Comparison of ENCODE assay signal across 26 cellular contexts in genomic region chr2:127255721-127256120, GRCh38. TPM values are rescaled to one million over a fixed set of nuclear protein-coding genes. Genes with fewer than 3 reads are reported as not detected.
DNase-seq lines count a peak whose midpoint lies in the region; ATAC-seq, FAIRE-seq and TF ChIP-seq lines count a peak whose summit lies in the region.
"Had no signal": no experiment of that assay in that cellular context is flagged by ENCODE, and none has a peak within 500 bp of the region (broad histone marks: within the 10 kb centered on the region; RNA-seq: fewer than 3 reads in every experiment).

No MANE protein-coding gene starts in this region.

- WGBS in HepG2 (ENCODE audit: low lambda C conversion rate), result 100% methylated on average over 4 of the region's 6 CpGs
- WGBS in right lobe of liver (ENCODE audit: insufficient coverage, low coverage, low lambda C conversion rate, missing lambda C conversion rate), result 83% methylated on average over 1 of the region's 6 CpGs
- WGBS in tibial nerve, 2 donors, result 80% methylated on average over 5 to 6 of the region's 6 CpGs

- intact Hi-C loops in HepG2 (cut with micrococcal nuclease; ENCODE audit: unreplicated experiment) (no loop called here), right lobe of liver (cut with DNase I) (no loop called here)
- intact Hi-C loops in naive thymus-derived CD4-positive, alpha-beta T cell (cut with micrococcal nuclease), result no loop called here

- H3K4me3 ChIP-seq in HepG2 (replicated peaks in 1 of 3; ENCODE audit: insufficient read depth in 1 of 3, low read depth in 2 of 3, low read length in 3 of 3), result no peak overlapping the region
- no peak overlapping the region for H3K4me3 ChIP-seq in right lobe of liver
- no peak overlapping the region for H3K4me3 ChIP-seq in astrocyte (ENCODE audit: insufficient read depth, low read depth, low read length)
- no peak overlapping the region for H3K4me3 ChIP-seq in naive thymus-derived CD4-positive, alpha-beta T cell (ENCODE audit: low read length)
- no peak overlapping the region for H3K4me3 ChIP-seq in tibial nerve
- H3K4me3 ChIP-seq: A549; BLaER1 treated with 17β-estradiol and CSF1 and Interleukin-3, amounts not matched to agents 10 nM and 100 nM had no signal

- H3K36me3 ChIP-seq in HepG2 (replicated peaks in 1 of 2; ENCODE audit: control insufficient read depth in 1 of 2, insufficient read depth in 2 of 2, low read length in 2 of 2) (peaks cover 24 to 43% of the 10 kb centered on the region in 2 experiments), right lobe of liver (peaks cover 4 to 33% (median 7%) of the 10 kb centered on the region in 4 donors), astrocyte (ENCODE audit: insufficient read depth, low read length) (peaks cover 38% of the 10 kb centered on the region), tibial nerve (peaks cover 0 to 45% (median under 1%) of the 10 kb centered on the region in 3 donors)
- peaks cover 0 to 43% (median 9%) of the 10 kb centered on the region in 3 experiments for H3K36me3 ChIP-seq in naive thymus-derived CD4-positive, alpha-beta T cell (ENCODE audit: control insufficient read depth in 2 of 3, insufficient read depth in 3 of 3, low read length in 3 of 3)

- no peak for FAIRE-seq in HepG2 (lab: Jason Lieb, UNC)
- FAIRE-seq in astrocyte (lab: Jason Lieb, UNC), result no peak
- FAIRE-seq: A549, G401.6 had no signal

- H3K79me2 ChIP-seq in HepG2 (ENCODE audit: insufficient read depth, low read length) (no peaks in the 10 kb centered on the region), astrocyte (ENCODE audit: insufficient read depth, low read length) (no peaks in the 10 kb centered on the region)

- ATAC-seq in HepG2 (peak; percentile 45; the same call in 2 of the 3 replicates), right lobe of liver (no peak), GM21717 (IDR thresholded peaks at IDR 0.05; ENCODE audit: unreplicated experiment) (no peak)
- ATAC-seq in naive thymus-derived CD4-positive, alpha-beta T cell, result no peak
- ATAC-seq: A549, Panc1 had no signal

- H3K9me3 ChIP-seq in HepG2 (ENCODE audit: low read length) (no peaks in the 10 kb centered on the region), right lobe of liver (no peaks in the 10 kb centered on the region), astrocyte (ENCODE audit: insufficient read depth, low read depth, low read length) (no peaks in the 10 kb centered on the region), tibial nerve (no peaks in the 10 kb centered on the region)
- H3K9me3 ChIP-seq in naive thymus-derived CD4-positive, alpha-beta T cell (ENCODE audit: control insufficient read depth in 2 of 3, low read length in 3 of 3), result no peaks in the 10 kb centered on the region
- H3K9me3 ChIP-seq: A549; BLaER1 treated with 17β-estradiol and CSF1 and Interleukin-3, amounts not matched to agents 10 nM and 100 nM; Caco-2 had no signal

- no peaks in the 10 kb centered on the region for H3K27me3 Mint-ChIP-seq in astrocyte (ENCODE audit: low read depth, unreplicated experiment)
- no peaks in the 10 kb centered on the region for H3K27me3 Mint-ChIP-seq in naive thymus-derived CD4-positive, alpha-beta T cell
- H3K27me3 Mint-ChIP-seq: CD4-positive, alpha-beta memory T cell; IgD-negative memory B cell had no signal

- H3K36me3 Mint-ChIP-seq in astrocyte (ENCODE audit: low read depth, unreplicated experiment), result peaks cover 32% of the 10 kb centered on the region
- H3K36me3 Mint-ChIP-seq in naive thymus-derived CD4-positive, alpha-beta T cell, result peaks cover 14 to 53% (median 32%) of the 10 kb centered on the region in 5 donors

- no peak for TF ChIP-seq EP300 in HepG2 (IDR thresholded peaks at IDR 0.05; ENCODE audit: low read depth in 2 of 2, low read length in 2 of 2)
- no peak for TF ChIP-seq EP300 in HepG2 (CRISPR knock-in tag; IDR thresholded peaks at IDR 0.05; ENCODE audit: borderline replicate concordance)
- TF ChIP-seq EP300 in tibial nerve (IDR thresholded peaks at IDR 0.05), result no peak

- no peak overlapping the region for H3K4me2 ChIP-seq in HepG2 (ENCODE audit: low read depth, low read length)
- H3K4me2 ChIP-seq in astrocyte (ENCODE audit: low read length), result no peak overlapping the region
- H3K4me2 ChIP-seq: A549; BLaER1 treated with 17β-estradiol and CSF1 and Interleukin-3, amounts not matched to agents 10 nM and 100 nM; KMS-11 had no signal

- TF ChIP-seq POLR2A in HepG2 (IDR thresholded peaks at IDR 0.05; ENCODE audit: insufficient read depth in 1 of 2, low read depth in 2 of 2, low read length in 2 of 2) (no peak), right lobe of liver (IDR thresholded peaks at IDR 0.05) (no peak), tibial nerve (IDR thresholded peaks at IDR 0.05) (no peak)

- H3K27ac ChIP-seq in HepG2 (ENCODE audit: extremely low read length, insufficient read depth, low read length) (no peak overlapping the region), right lobe of liver (no peak overlapping the region), astrocyte (ENCODE audit: low read depth, low read length) (no peak overlapping the region), tibial nerve (peak overlapping the region in 3 of 4 donors; percentile 32 to 73 (median 64))
- no peak overlapping the region for H3K27ac ChIP-seq in naive thymus-derived CD4-positive, alpha-beta T cell (ENCODE audit: low read depth, low read length)
- H3K27ac ChIP-seq: A549; BLaER1 treated with 17β-estradiol and CSF1 and Interleukin-3, amounts not matched to agents 10 nM and 100 nM; KMS-11; RWPE1 had no signal

- peaks cover 5% of the 10 kb centered on the region; the same call in 1 of the 2 replicates for H3K4me1 ChIP-seq in HepG2 (ENCODE audit: insufficient read depth, low read length)
- no peaks in the 10 kb centered on the region for H3K4me1 ChIP-seq in right lobe of liver
- peaks cover 5% of the 10 kb centered on the region for H3K4me1 ChIP-seq in astrocyte (ENCODE audit: insufficient read depth, low read length)
- no peaks in the 10 kb centered on the region for H3K4me1 ChIP-seq in naive thymus-derived CD4-positive, alpha-beta T cell (ENCODE audit: control insufficient read depth in 2 of 2, insufficient read depth in 2 of 2, low read length in 2 of 2)
- H3K4me1 ChIP-seq in tibial nerve, result peaks cover 0 to 27% (median 8%) of the 10 kb centered on the region in 4 donors
- H3K4me1 ChIP-seq: Caco-2 had no signal

- POLR2A ChIA-PET in HepG2 (lab: Yijun Ruan, JAX), result no interaction called here
- POLR2A ChIA-PET in naive thymus-derived CD4-positive, alpha-beta T cell (lab: Charles Lee), result no interaction called here

- H3K27ac Mint-ChIP-seq in astrocyte (ENCODE audit: unreplicated experiment), result peak overlapping the region; percentile 44
- peak overlapping the region in 5 of 9 donors; percentile 13 to 65 (median 36) for H3K27ac Mint-ChIP-seq in naive thymus-derived CD4-positive, alpha-beta T cell

- no TSS peak for BruUV-seq in HepG2 (replicated peaks; lab: Mats Ljungman, UMichigan)

- TF ChIP-seq CTCF in HepG2 (CRISPR knock-in tag; IDR thresholded peaks at IDR 0.05), result no peak
- TF ChIP-seq CTCF in right lobe of liver (IDR thresholded peaks at IDR 0.05), result no peak
- no peak for TF ChIP-seq CTCF in astrocyte (IDR thresholded peaks at IDR 0.05; ENCODE audit: insufficient read depth, low read depth, low read length)
- TF ChIP-seq CTCF in tibial nerve (IDR thresholded peaks at IDR 0.05), result no peak

- H3K27me3 ChIP-seq in HepG2 (ENCODE audit: control insufficient read depth in 1 of 2, insufficient read depth in 2 of 2, low read length in 2 of 2), result no peaks in the 10 kb centered on the region
- H3K27me3 ChIP-seq in right lobe of liver, result no peaks in the 10 kb centered on the region
- H3K27me3 ChIP-seq in astrocyte (ENCODE audit: insufficient read depth, low read length), result no peaks in the 10 kb centered on the region
- H3K27me3 ChIP-seq in naive thymus-derived CD4-positive, alpha-beta T cell (ENCODE audit: control insufficient read depth in 2 of 2, insufficient read depth in 2 of 2, low read length in 2 of 2), result no peaks in the 10 kb centered on the region
- no peaks in the 10 kb centered on the region for H3K27me3 ChIP-seq in tibial nerve
- H3K27me3 ChIP-seq: BLaER1 treated with 17β-estradiol and CSF1 and Interleukin-3, amounts not matched to agents 10 nM and 100 nM had no signal

- H3K9ac ChIP-seq in HepG2 (ENCODE audit: insufficient read depth, low read depth, low read length) (no peak overlapping the region), astrocyte (ENCODE audit: low read length) (no peak overlapping the region)
- H3K9ac ChIP-seq: BLaER1 treated with 17β-estradiol and CSF1 and Interleukin-3, amounts not matched to agents 10 nM and 100 nM; KMS-11 had no signal

- no peaks in the 10 kb centered on the region for H3K9me3 Mint-ChIP-seq in astrocyte (ENCODE audit: unreplicated experiment)
- H3K9me3 Mint-ChIP-seq in naive thymus-derived CD4-positive, alpha-beta T cell, result no peaks in the 10 kb centered on the region
- H3K9me3 Mint-ChIP-seq: CD4-positive, alpha-beta memory T cell; IgD-negative memory B cell had no signal

- no peak overlapping the region for H3K4me3 Mint-ChIP-seq in astrocyte (ENCODE audit: unreplicated experiment)
- no peak overlapping the region for H3K4me3 Mint-ChIP-seq in naive thymus-derived CD4-positive, alpha-beta T cell
- H3K4me3 Mint-ChIP-seq: CD4-positive, alpha-beta memory T cell; IgD-negative memory B cell had no signal

- CTCF ChIA-PET in HepG2 (lab: Yijun Ruan, JAX; ENCODE audit: low intra/inter-chr PET ratio, low total read pairs), result no interaction called here
- CTCF ChIA-PET in naive thymus-derived CD4-positive, alpha-beta T cell (lab: Charles Lee), result interaction anchor here (0.8 kb wide), 1 partner anchor 23 kb away, joined by 3 read pairs; no protein-coding TSS in a partner anchor

- H3K4me1 Mint-ChIP-seq in astrocyte (ENCODE audit: low read depth, unreplicated experiment), result peaks cover 14% of the 10 kb centered on the region
- H3K4me1 Mint-ChIP-seq in naive thymus-derived CD4-positive, alpha-beta T cell, result peaks cover 0 to 8% (median 1%) of the 10 kb centered on the region in 7 donors

- H4K20me1 ChIP-seq in HepG2 (ENCODE audit: insufficient read depth, low read length) (no peaks in the 10 kb centered on the region), astrocyte (ENCODE audit: insufficient read depth, low read length) (peaks cover 6% of the 10 kb centered on the region)

- H2AFZ ChIP-seq in HepG2 (ENCODE audit: low read length) (no peak overlapping the region), astrocyte (ENCODE audit: low read depth, low read length) (no peak overlapping the region)

- TF ChIP-seq RAD21 in HepG2 (CRISPR knock-in tag; IDR thresholded peaks at IDR 0.05), result no peak

- in situ Hi-C loops in HepG2 (cut with HindIII; ENCODE audit: extremely low pct_ligation_motif_present, low pct_unique_long_range_greater_than_20kb), result no loop called here

- DNase-seq in HepG2 (ENCODE audit: low spot score) (no peak), right lobe of liver (no peak), astrocyte (ENCODE audit: low read depth) (no peak), tibial nerve (ENCODE audit: low spot score in 2 of 2) (no peak), NCI-H446 treated with DMSO at 0.1 percent for 48 hours (lab: John Stamatoyannopoulos, UW) (no peak), 8988T (no peak)
- no peak for DNase-seq in naive thymus-derived CD4-positive, alpha-beta T cell
- DNase-seq: AML-193; Caco-2; CD4-positive, alpha-beta memory T cell; GOT3; HCEC 1CT; MM.1S; NCI-H2029; NCI-H526 treated with DMSO at 0.1 percent for 48 hours; SHP77 had no signal

RNA-seq across cellular contexts. Expression of gene CYP27C1, which starts 35.6 kb away (rescaled TPM):
- total RNA-seq in HepG2 (2016; rRNA removed; fragmentation: Illumina TruSeq; extraction: Trizol) (not detected in 2 replicates), right lobe of liver (under 1 TPM in 1 of 6 experiments, not detected in 5; 0.05 TPM), astrocyte (4.4 and 5.7 TPM in 2 replicates), tibial nerve (1 to 10 TPM in 1 of 4 donors, under 1 TPM in 3; 0.42 to 1.2 (median 0.73) TPM)
- total RNA-seq in HepG2 (2016; cell fraction: cytosol; rRNA removed; fragmentation: Illumina TruSeq; extraction: Trizol; ENCODE audit: low read depth), result not detected in 2 replicates
- not detected in 2 replicates for total RNA-seq in HepG2 (2016; cell fraction: insoluble cytoplasmic fraction; rRNA removed; fragmentation: Illumina TruSeq; extraction: Trizol)
- total RNA-seq in HepG2 (2016; cell fraction: membrane; rRNA removed; fragmentation: Illumina TruSeq; extraction: Trizol), result not detected in 2 replicates
- not detected in 2 replicates for total RNA-seq in HepG2 (2016; cell fraction: nucleus; rRNA removed; fragmentation: Illumina TruSeq; extraction: Trizol)
- polyA plus RNA-seq in HepG2 (2011; rRNA removed), result not detected in 2 replicates
- not detected in 2 replicates for polyA plus RNA-seq in HepG2 (2011; cell fraction: cytosol; rRNA removed)
- polyA plus RNA-seq in HepG2 (2011; cell fraction: nucleus; rRNA removed), result not detected in 2 replicates
- not detected in 2 replicates for polyA plus RNA-seq in HepG2 (2012)
- not detected in 2 replicates for polyA plus RNA-seq in HepG2 (2016; cell fraction: cytosol; fragmentation: Illumina TruSeq; extraction: Trizol; ENCODE audit: low read depth)
- not detected in 2 replicates for polyA plus RNA-seq in HepG2 (2016; cell fraction: insoluble cytoplasmic fraction; fragmentation: Illumina TruSeq; extraction: Trizol; ENCODE audit: low read depth)
- polyA plus RNA-seq in HepG2 (2016; cell fraction: membrane; fragmentation: Illumina TruSeq; extraction: Trizol; ENCODE audit: low read depth), result not detected in 2 replicates
- not detected in 2 replicates for polyA plus RNA-seq in HepG2 (2016; cell fraction: nucleus; fragmentation: Illumina TruSeq; extraction: Trizol; ENCODE audit: insufficient read depth, low read depth)
- not detected in 2 replicates for polyA minus RNA-seq in HepG2 (2011; rRNA and poly(A)+ RNA removed; ENCODE audit: low replicate concordance)
- not detected in 2 replicates for polyA minus RNA-seq in HepG2 (2011; cell fraction: cytosol; rRNA and poly(A)+ RNA removed)
- not detected in 2 replicates for polyA minus RNA-seq in HepG2 (2011; cell fraction: nucleus; rRNA and poly(A)+ RNA removed)
- total RNA-seq in naive thymus-derived CD4-positive, alpha-beta T cell, result not detected
- polyA plus RNA-seq in naive thymus-derived CD4-positive, alpha-beta T cell, result not detected
- total RNA-seq: CD4-positive, alpha-beta memory T cell; NCI-H460; OCI-LY7 had no signal
- polyA plus RNA-seq: CD4-positive, alpha-beta memory T cell; IgD-negative memory B cell had no signal

RNA-seq across cellular contexts. Expression of gene ERCC3, which starts 38.2 kb away (rescaled TPM):
- 43.3 and 49.7 TPM in 2 replicates for total RNA-seq in HepG2 (2016; rRNA removed; fragmentation: Illumina TruSeq; extraction: Trizol)
- 14.8 and 17.3 TPM in 2 replicates for total RNA-seq in HepG2 (2016; cell fraction: cytosol; rRNA removed; fragmentation: Illumina TruSeq; extraction: Trizol; ENCODE audit: low read depth)
- total RNA-seq in HepG2 (2016; cell fraction: insoluble cytoplasmic fraction; rRNA removed; fragmentation: Illumina TruSeq; extraction: Trizol), result 46.8 and 50.6 TPM in 2 replicates
- 17.0 and 21.7 TPM in 2 replicates for total RNA-seq in HepG2 (2016; cell fraction: membrane; rRNA removed; fragmentation: Illumina TruSeq; extraction: Trizol)
- total RNA-seq in HepG2 (2016; cell fraction: nucleus; rRNA removed; fragmentation: Illumina TruSeq; extraction: Trizol), result 59.2 and 72.7 TPM in 2 replicates
- polyA plus RNA-seq in HepG2 (2011; rRNA removed), result 64.6 and 70.5 TPM in 2 replicates
- polyA plus RNA-seq in HepG2 (2011; cell fraction: cytosol; rRNA removed), result 46.5 and 46.6 TPM in 2 replicates
- polyA plus RNA-seq in HepG2 (2011; cell fraction: nucleus; rRNA removed), result 198 and 200 TPM in 2 replicates
- polyA plus RNA-seq in HepG2 (2012), result 43.8 and 45.9 TPM in 2 replicates
- 3.3 and 3.5 TPM in 2 replicates for polyA plus RNA-seq in HepG2 (2016; cell fraction: cytosol; fragmentation: Illumina TruSeq; extraction: Trizol; ENCODE audit: low read depth)
- 47.6 and 51.3 TPM in 2 replicates for polyA plus RNA-seq in HepG2 (2016; cell fraction: insoluble cytoplasmic fraction; fragmentation: Illumina TruSeq; extraction: Trizol; ENCODE audit: low read depth)
- polyA plus RNA-seq in HepG2 (2016; cell fraction: membrane; fragmentation: Illumina TruSeq; extraction: Trizol; ENCODE audit: low read depth), result 8.6 and 9.9 TPM in 2 replicates
- polyA plus RNA-seq in HepG2 (2016; cell fraction: nucleus; fragmentation: Illumina TruSeq; extraction: Trizol; ENCODE audit: insufficient read depth, low read depth), result 136 and 153 TPM in 2 replicates
- 66.1 and 73.9 TPM in 2 replicates for polyA minus RNA-seq in HepG2 (2011; rRNA and poly(A)+ RNA removed; ENCODE audit: low replicate concordance)
- 20.4 and 24.3 TPM in 2 replicates for polyA minus RNA-seq in HepG2 (2011; cell fraction: cytosol; rRNA and poly(A)+ RNA removed)
- polyA minus RNA-seq in HepG2 (2011; cell fraction: nucleus; rRNA and poly(A)+ RNA removed), result 106 and 124 TPM in 2 replicates
- total RNA-seq in right lobe of liver, result 10 to 100 TPM; 13.5 to 17.3 (median 16.0) TPM
- 33.1 and 34.8 TPM in 2 replicates for total RNA-seq in astrocyte
- total RNA-seq in naive thymus-derived CD4-positive, alpha-beta T cell, result 10 to 100 TPM; 43.4 to 71.5 (median 56.8) TPM
- polyA plus RNA-seq in naive thymus-derived CD4-positive, alpha-beta T cell, result 10 to 100 TPM; 15.9 to 36.5 TPM
- total RNA-seq in tibial nerve, result 10 to 100 TPM; 52.2 to 70.0 (median 68.1) TPM

Comparison
In these comparisons a context has a peak if more than half of its experiments do, and no peak if none do; other contexts are left out.
1. H3K27ac ChIP-seq: peak in tibial nerve (3 of 4); none in HepG2 (single experiment), right lobe of liver (0 of 3), astrocyte (single experiment) and naive thymus-derived CD4-positive, alpha-beta T cell (single experiment).